In the genomic region with DNA sequence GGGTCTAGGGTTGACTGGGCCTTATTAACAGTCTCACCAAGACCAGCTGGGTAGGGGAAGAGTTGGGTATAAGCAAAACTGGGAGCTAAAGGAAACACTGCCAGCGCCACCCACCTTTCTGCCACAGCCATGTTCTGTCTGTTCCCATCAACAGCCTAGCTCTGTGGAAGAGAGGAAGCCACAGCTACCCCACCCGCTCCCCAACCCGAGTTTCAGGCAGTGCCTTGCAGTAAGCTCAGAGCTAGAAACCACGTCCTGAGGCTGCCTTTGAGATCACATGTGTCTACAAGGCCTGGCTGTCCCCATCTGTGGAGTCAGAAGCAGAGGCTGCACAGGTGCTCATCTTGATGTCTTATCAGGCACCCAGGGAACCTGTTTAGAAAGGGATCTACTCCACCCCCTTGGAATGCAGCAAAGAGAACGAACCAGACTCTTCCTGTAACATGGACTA, we compare ENCODE assay signal across 8 cellular contexts. TPM values are rescaled to one million over a fixed set of nuclear protein-coding genes. Genes with fewer than 3 reads are reported as not detected.
DNase-seq lines count a peak whose midpoint lies in the region; ATAC-seq and TF ChIP-seq lines count a peak whose summit lies in the region.

No MANE protein-coding gene starts in this region.

- H3K27me3 ChIP-seq in cardiac muscle cell (no peaks in the 10 kb centered on the region), left lung (no peaks in the 10 kb centered on the region)

- TF ChIP-seq CTCF in VCaP (conservative IDR thresholded peaks at IDR 0.05): no peak
- no peak for TF ChIP-seq CTCF in cardiac muscle cell (IDR thresholded peaks at IDR 0.05; ENCODE audit: low read depth, low read length)
- no peak for TF ChIP-seq CTCF in left lung (IDR thresholded peaks at IDR 0.05)

- peak; percentile 62 for DNase-seq in activated CD4-positive, alpha-beta T cell treated with anti-CD3 and anti-CD28 coated beads for 36 hours
- no peak for DNase-seq in activated CD4-positive, alpha-beta T cell treated with anti-CD3 and anti-CD28 coated beads, Interleukin-2, amount 50 U/mL, for 1 hour
- DNase-seq in cardiac muscle cell (ENCODE audit: low read depth in 1 of 2, low spot score in 1 of 2): no peak
- DNase-seq in NCI-H1092 (lab: John Stamatoyannopoulos, UW): no peak
- DNase-seq in HuH-7.5 (ENCODE audit: low spot score): no peak
- DNase-seq in left lung: no peak

- peak; percentile 80 for ATAC-seq in activated CD4-positive, alpha-beta T cell treated with anti-CD3 and anti-CD28 coated beads for 36 hours
- ATAC-seq in left lung: no peak

- H3K27ac ChIP-seq in VCaP: peak overlapping the region; percentile 27; the same call in 1 of the 2 replicates
- H3K27ac ChIP-seq in cardiac muscle cell: peak overlapping the region; percentile 41
- H3K27ac ChIP-seq in left lung: peak overlapping the region in 1 of 2 donors; percentile 37

- H3K27ac Mint-ChIP-seq in activated CD4-positive, alpha-beta T cell treated with anti-CD3 and anti-CD28 coated beads for 36 hours: peak overlapping the region; percentile 66
- H3K27ac Mint-ChIP-seq in stimulated activated naive CD8-positive, alpha-beta T cell treated with anti-CD3 and anti-CD28 coated beads, Interleukin-15, Interleukin-2, amounts not matched to agents 100 ng/mL and 50 ng/mL, for 24 hours: peak overlapping the region; percentile 68

- H3K9me3 ChIP-seq in cardiac muscle cell (ENCODE audit: low read depth) (no peaks in the 10 kb centered on the region), left lung (no peaks in the 10 kb centered on the region)

- POLR2A ChIA-PET in activated CD4-positive, alpha-beta T cell treated with anti-CD3 and anti-CD28 coated beads for 36 hours (lab: Charles Lee): interaction anchor here (0.6 to 1.5 kb wide), 6 partner anchors 9 to 110 kb away, joined by 3 to 8 read pairs (median 5); a partner anchor contains a TSS

- no peaks in the 10 kb centered on the region for H3K9me3 Mint-ChIP-seq in activated CD4-positive, alpha-beta T cell treated with anti-CD3 and anti-CD28 coated beads for 36 hours (ENCODE audit: low read depth)
- H3K9me3 Mint-ChIP-seq in stimulated activated naive CD8-positive, alpha-beta T cell treated with anti-CD3 and anti-CD28 coated beads, Interleukin-15, Interleukin-2, amounts not matched to agents 100 ng/mL and 50 ng/mL, for 24 hours: no peaks in the 10 kb centered on the region

- H3K4me3 ChIP-seq in cardiac muscle cell: no peak overlapping the region
- H3K4me3 ChIP-seq in left lung: no peak overlapping the region

- H3K4me1 Mint-ChIP-seq in activated CD4-positive, alpha-beta T cell treated with anti-CD3 and anti-CD28 coated beads for 36 hours: peaks cover 41% of the 10 kb centered on the region
- peaks cover 27% of the 10 kb centered on the region for H3K4me1 Mint-ChIP-seq in stimulated activated naive CD8-positive, alpha-beta T cell treated with anti-CD3 and anti-CD28 coated beads, Interleukin-15, Interleukin-2, amounts not matched to agents 100 ng/mL and 50 ng/mL, for 24 hours (ENCODE audit: low read depth)

- H3K4me1 ChIP-seq in cardiac muscle cell (ENCODE audit: low read depth) (no peaks in the 10 kb centered on the region), left lung (peaks cover 0 to 14% of the 10 kb centered on the region in 2 donors)

- H3K4me3 Mint-ChIP-seq in activated CD4-positive, alpha-beta T cell treated with anti-CD3 and anti-CD28 coated beads for 36 hours: no peak overlapping the region
- H3K4me3 Mint-ChIP-seq in stimulated activated naive CD8-positive, alpha-beta T cell treated with anti-CD3 and anti-CD28 coated beads, Interleukin-15, Interleukin-2, amounts not matched to agents 100 ng/mL and 50 ng/mL, for 24 hours: no peak overlapping the region

- H3K36me3 Mint-ChIP-seq in activated CD4-positive, alpha-beta T cell treated with anti-CD3 and anti-CD28 coated beads for 36 hours (ENCODE audit: low read depth): peaks cover 36% of the 10 kb centered on the region
- peaks cover 49% of the 10 kb centered on the region for H3K36me3 Mint-ChIP-seq in stimulated activated naive CD8-positive, alpha-beta T cell treated with anti-CD3 and anti-CD28 coated beads, Interleukin-15, Interleukin-2, amounts not matched to agents 100 ng/mL and 50 ng/mL, for 24 hours (ENCODE audit: low read depth)

- CTCF ChIA-PET in activated CD4-positive, alpha-beta T cell treated with anti-CD3 and anti-CD28 coated beads for 36 hours (lab: Charles Lee): interaction anchor here (0.5 kb wide), 1 partner anchor 97 kb away, joined by 3 read pairs; no protein-coding TSS in a partner anchor

- H3K36me3 ChIP-seq in cardiac muscle cell: peaks cover 35% of the 10 kb centered on the region
- H3K36me3 ChIP-seq in left lung: peaks cover 0 to 100% of the 10 kb centered on the region in 2 donors

- H3K27me3 Mint-ChIP-seq in activated CD4-positive, alpha-beta T cell treated with anti-CD3 and anti-CD28 coated beads for 36 hours: no peaks in the 10 kb centered on the region
- H3K27me3 Mint-ChIP-seq in stimulated activated naive CD8-positive, alpha-beta T cell treated with anti-CD3 and anti-CD28 coated beads, Interleukin-15, Interleukin-2, amounts not matched to agents 100 ng/mL and 50 ng/mL, for 24 hours: no peaks in the 10 kb centered on the region

- intact Hi-C loops in activated CD4-positive, alpha-beta T cell treated with anti-CD3 and anti-CD28 coated beads for 36 hours (cut with DNase I, micrococcal nuclease): no loop called here
- intact Hi-C loops in left lung (cut with DNase I): no loop called here

RNA-seq across cellular contexts. Expression of a gene that starts 15.3 kb away (rescaled TPM):
- 100 to 1,000 TPM; 634 to 659 TPM for total RNA-seq in activated CD4-positive, alpha-beta T cell treated with anti-CD3 and anti-CD28 coated beads for 36 hours
- total RNA-seq in cardiac muscle cell: 467 and 569 TPM in 2 replicates
- 119 and 126 TPM in 2 replicates for polyA plus RNA-seq in cardiac muscle cell
- total RNA-seq in left lung: 100 to 1,000 TPM; 404 to 490 TPM

RNA-seq across cellular contexts. Expression of a gene that starts 57.8 kb away (rescaled TPM):
- 10 to 100 TPM; 29.6 to 33.8 TPM for total RNA-seq in activated CD4-positive, alpha-beta T cell treated with anti-CD3 and anti-CD28 coated beads for 36 hours
- total RNA-seq in cardiac muscle cell: 19.4 and 33.6 TPM in 2 replicates
- 25.1 and 25.6 TPM in 2 replicates for polyA plus RNA-seq in cardiac muscle cell
- total RNA-seq in left lung: 10 to 100 TPM; 47.9 to 60.4 TPM
